Comparison of ENCODE assay signal across 10 cellular contexts in genomic region chr6:43630980-43631619, GRCh38. TPM values are rescaled to one million over a fixed set of nuclear protein-coding genes. Genes with fewer than 3 reads are reported as not detected.
DNase-seq lines count a peak whose midpoint lies in the region; ATAC-seq, FAIRE-seq and TF ChIP-seq lines count a peak whose summit lies in the region.
"Had no signal": no experiment of that assay in that cellular context is flagged by ENCODE, and none has a peak within 500 bp of the region (broad histone marks: within the 10 kb centered on the region; RNA-seq: fewer than 3 reads in every experiment).

No MANE protein-coding gene starts in this region.

- WGBS in tibial nerve, 2 donors = 93 to 96% methylated on average over 1 of the region's 1 CpG

- H3K9me3 Mint-ChIP-seq in activated CD4-positive, alpha-beta T cell treated with anti-CD3 and anti-CD28 coated beads, Interleukin-2, amount 10 ng/mL, durations not matched to agents 24 days and 14 days = no peaks in the 10 kb centered on the region
- H3K9me3 Mint-ChIP-seq in dendritic cell treated with granulocyte-macrophage colony-stimulating factor and Interleukin-4, amounts not matched to agents 40 ng/mL and 50 ng/mL, for 4 days = no peaks in the 10 kb centered on the region

- H3K36me3 Mint-ChIP-seq in activated CD4-positive, alpha-beta T cell treated with anti-CD3 and anti-CD28 coated beads, Interleukin-2, amount 10 ng/mL, durations not matched to agents 24 days and 14 days (ENCODE audit: low read depth) = peaks cover 15% of the 10 kb centered on the region
- H3K36me3 Mint-ChIP-seq in dendritic cell treated with granulocyte-macrophage colony-stimulating factor and Interleukin-4, amounts not matched to agents 40 ng/mL and 50 ng/mL, for 4 days (ENCODE audit: low read depth) = peaks cover 31% of the 10 kb centered on the region

- no peak for DNase-seq in activated CD4-positive, alpha-beta T cell treated with anti-CD3 and anti-CD28 coated beads, Interleukin-2, amount 10 ng/mL, durations not matched to agents 24 days and 14 days
- DNase-seq in activated CD4-positive, alpha-beta T cell treated with anti-CD3 and anti-CD28 coated beads for 4 hours = no peak
- DNase-seq in PC-9 (no peak), gastrocnemius medialis (no peak), tibial nerve (ENCODE audit: low spot score in 2 of 2) (no peak), urothelium cell line (ENCODE audit: low spot score) (no peak), DMS79 (lab: John Stamatoyannopoulos, UW) (no peak)
- DNase-seq: effector memory CD4-positive, alpha-beta T cell; NCI-H1436 treated with DMSO at 0.1 percent for 48 hours had no signal

- peaks cover 48% of the 10 kb centered on the region for H3K4me1 Mint-ChIP-seq in activated CD4-positive, alpha-beta T cell treated with anti-CD3 and anti-CD28 coated beads, Interleukin-2, amount 10 ng/mL, durations not matched to agents 24 days and 14 days
- H3K4me1 Mint-ChIP-seq in dendritic cell treated with granulocyte-macrophage colony-stimulating factor and Interleukin-4, amounts not matched to agents 40 ng/mL and 50 ng/mL, for 4 days (ENCODE audit: low read depth) = peaks cover 64% of the 10 kb centered on the region

- no peaks in the 10 kb centered on the region for H4K20me1 ChIP-seq in PC-9 (ENCODE audit: insufficient read depth)

- H3K4me2 ChIP-seq in PC-9 = peak overlapping the region; percentile 85

- no peak for ATAC-seq in gastrocnemius medialis

- no peak for FAIRE-seq in urothelium cell line (lab: Jason Lieb, UNC)

- in situ Hi-C loops in gastrocnemius medialis (cut with MboI; ENCODE audit: low sequenced_read_pairs in 4 of 4) = no loop called here

- no peak overlapping the region for H2AFZ ChIP-seq in PC-9

- H3K4me1 ChIP-seq in PC-9 (replicated peaks; ENCODE audit: insufficient read depth) = peaks cover 37% of the 10 kb centered on the region
- peaks cover 26 to 29% of the 10 kb centered on the region in 2 donors for H3K4me1 ChIP-seq in gastrocnemius medialis
- peaks cover 0 to 42% (median 12%) of the 10 kb centered on the region in 4 donors for H3K4me1 ChIP-seq in tibial nerve

- H3K27me3 Mint-ChIP-seq in activated CD4-positive, alpha-beta T cell treated with anti-CD3 and anti-CD28 coated beads, Interleukin-2, amount 10 ng/mL, durations not matched to agents 24 days and 14 days = no peaks in the 10 kb centered on the region
- H3K27me3 Mint-ChIP-seq in dendritic cell treated with granulocyte-macrophage colony-stimulating factor and Interleukin-4, amounts not matched to agents 40 ng/mL and 50 ng/mL, for 4 days = no peaks in the 10 kb centered on the region

- peak overlapping the region; percentile 79 for H3K27ac Mint-ChIP-seq in activated CD4-positive, alpha-beta T cell treated with anti-CD3 and anti-CD28 coated beads, Interleukin-2, amount 10 ng/mL, durations not matched to agents 24 days and 14 days
- peak overlapping the region; percentile 97 for H3K27ac Mint-ChIP-seq in dendritic cell treated with granulocyte-macrophage colony-stimulating factor and Interleukin-4, amounts not matched to agents 40 ng/mL and 50 ng/mL, for 4 days

- TF ChIP-seq CTCF in PC-9 (conservative IDR thresholded peaks at IDR 0.05) = no peak
- TF ChIP-seq CTCF in gastrocnemius medialis (IDR thresholded peaks at IDR 0.05 in 4 of 5, conservative IDR thresholded peaks at IDR 0.05 in 1 of 5) = no peak
- no peak for TF ChIP-seq CTCF in tibial nerve (IDR thresholded peaks at IDR 0.05)

- TF ChIP-seq POLR2A in gastrocnemius medialis (IDR thresholded peaks at IDR 0.05) = no peak
- no peak for TF ChIP-seq POLR2A in tibial nerve (IDR thresholded peaks at IDR 0.05)

- no peak for TF ChIP-seq EP300 in tibial nerve (IDR thresholded peaks at IDR 0.05)

- intact Hi-C loops in activated CD4-positive, alpha-beta T cell treated with anti-CD3 and anti-CD28 coated beads, Interleukin-2, amount 10 ng/mL, durations not matched to agents 24 days and 14 days (cut with micrococcal nuclease) = loop anchor here (10.0 kb wide), 1 partner anchor 444 kb away; no protein-coding TSS in a partner anchor
- intact Hi-C loops in PC-9 (cut with micrococcal nuclease; ENCODE audit: unreplicated experiment) (loop anchor here (2.0 to 5.0 kb wide), 2 partner anchors 36 to 140 kb away; partner anchors contain the start of gene VEGFA), gastrocnemius medialis (cut with DNase I; ENCODE audit: low total_unique reads) (no loop called here)
- intact Hi-C loops in dendritic cell treated with granulocyte-macrophage colony-stimulating factor and Interleukin-4, amounts not matched to agents 40 ng/mL and 50 ng/mL, for 4 days (cut with micrococcal nuclease) = no loop called here

- H3F3A ChIP-seq in PC-9 (ENCODE audit: insufficient read depth, low read depth) = peaks cover 47% of the 10 kb centered on the region

- peaks cover 28% of the 10 kb centered on the region for H3K79me2 ChIP-seq in PC-9 (ENCODE audit: low read depth)

- no peaks in the 10 kb centered on the region for H3K27me3 ChIP-seq in PC-9 (ENCODE audit: insufficient read depth, low read depth)
- H3K27me3 ChIP-seq in gastrocnemius medialis = no peaks in the 10 kb centered on the region
- H3K27me3 ChIP-seq in tibial nerve = no peaks in the 10 kb centered on the region

- peaks cover 7% of the 10 kb centered on the region; the same call in 1 of the 2 replicates for H3K36me3 ChIP-seq in PC-9 (ENCODE audit: low read depth)
- H3K36me3 ChIP-seq in gastrocnemius medialis = no peaks in the 10 kb centered on the region
- peaks cover 0 to 3% (median 0%) of the 10 kb centered on the region in 3 donors for H3K36me3 ChIP-seq in tibial nerve

- BruUV-seq in PC-9 (replicated peaks; lab: Mats Ljungman, UMichigan) = no TSS peak

- H3K9me2 ChIP-seq in PC-9 (ENCODE audit: insufficient read depth) = no peaks in the 10 kb centered on the region

- H3K4me3 Mint-ChIP-seq in activated CD4-positive, alpha-beta T cell treated with anti-CD3 and anti-CD28 coated beads, Interleukin-2, amount 10 ng/mL, durations not matched to agents 24 days and 14 days = peak overlapping the region; percentile 58
- H3K4me3 Mint-ChIP-seq in dendritic cell treated with granulocyte-macrophage colony-stimulating factor and Interleukin-4, amounts not matched to agents 40 ng/mL and 50 ng/mL, for 4 days = peak overlapping the region; percentile 23

- CTCF ChIA-PET in PC-9 (lab: Charles Lee) = no interaction called here

- H3K27ac ChIP-seq in PC-9 (peak overlapping the region; percentile 97), gastrocnemius medialis (peak overlapping the region; percentile 97 to 100 (median 100)), tibial nerve (peak overlapping the region in 2 of 4 donors; percentile 96 to 97)

- no peak overlapping the region for H3K4me3 ChIP-seq in PC-9
- no peak overlapping the region for H3K4me3 ChIP-seq in gastrocnemius medialis
- no peak overlapping the region for H3K4me3 ChIP-seq in tibial nerve

- no peaks in the 10 kb centered on the region for H3K9me3 ChIP-seq in PC-9 (ENCODE audit: insufficient read depth, low read depth)
- H3K9me3 ChIP-seq in gastrocnemius medialis = no peaks in the 10 kb centered on the region
- H3K9me3 ChIP-seq in tibial nerve = no peaks in the 10 kb centered on the region

- POLR2A ChIA-PET in PC-9 (lab: Charles Lee; ENCODE audit: unreplicated experiment) = interaction anchor here (0.5 kb wide), 1 partner anchor 624 kb away, joined by 3 read pairs; no protein-coding TSS in a partner anchor

RNA-seq across cellular contexts. Expression of gene GTPBP2, which starts 2.0 kb away (rescaled TPM):
- 69.4 and 70.3 TPM in 2 replicates for total RNA-seq in activated CD4-positive, alpha-beta T cell treated with anti-CD3 and anti-CD28 coated beads, Interleukin-2, amount 10 ng/mL, durations not matched to agents 24 days and 14 days
- 70.8 and 89.4 TPM in 2 replicates for total RNA-seq in PC-9 (2021)
- total RNA-seq in gastrocnemius medialis = 10 to 100 TPM; 25.0 to 39.4 (median 27.1) TPM
- 10 to 100 TPM; 33.2 to 58.5 (median 39.7) TPM for total RNA-seq in tibial nerve

RNA-seq across cellular contexts. Expression of gene MAD2L1BP, which starts 4.5 kb away (rescaled TPM):
- 36.3 and 40.2 TPM in 2 replicates for total RNA-seq in activated CD4-positive, alpha-beta T cell treated with anti-CD3 and anti-CD28 coated beads, Interleukin-2, amount 10 ng/mL, durations not matched to agents 24 days and 14 days
- total RNA-seq in PC-9 (2021) (23.6 and 25.7 TPM in 2 replicates), gastrocnemius medialis (10 to 100 TPM; 25.1 to 55.4 (median 25.2) TPM), tibial nerve (10 to 100 TPM; 16.3 to 36.9 (median 21.5) TPM)

RNA-seq across cellular contexts. Expression of gene RSPH9, which starts 13.7 kb away (rescaled TPM):
- not detected in 2 replicates for total RNA-seq in activated CD4-positive, alpha-beta T cell treated with anti-CD3 and anti-CD28 coated beads, Interleukin-2, amount 10 ng/mL, durations not matched to agents 24 days and 14 days
- total RNA-seq in PC-9 (2021) (not detected in 2 replicates), gastrocnemius medialis (under 1 TPM in 1 of 4 donors, not detected in 3; 0.09 TPM), tibial nerve (under 1 TPM in 3 of 4 donors, not detected in 1; 0.30 to 0.66 (median 0.63) TPM)

RNA-seq across cellular contexts. Expression of gene POLH, which starts 55.1 kb away (rescaled TPM):
- 34.2 and 37.9 TPM in 2 replicates for total RNA-seq in activated CD4-positive, alpha-beta T cell treated with anti-CD3 and anti-CD28 coated beads, Interleukin-2, amount 10 ng/mL, durations not matched to agents 24 days and 14 days
- total RNA-seq in PC-9 (2021) (21.0 and 39.3 TPM in 2 replicates), gastrocnemius medialis (1 to 10 TPM; 3.8 to 6.9 (median 5.3) TPM), tibial nerve (1 to 10 TPM; 6.0 to 9.2 (median 8.5) TPM)

RNA-seq across cellular contexts. Expression of gene XPO5, which starts 55.3 kb away (rescaled TPM):
- total RNA-seq in activated CD4-positive, alpha-beta T cell treated with anti-CD3 and anti-CD28 coated beads, Interleukin-2, amount 10 ng/mL, durations not matched to agents 24 days and 14 days = 143 and 145 TPM in 2 replicates
- 36.1 and 42.4 TPM in 2 replicates for total RNA-seq in PC-9 (2021)
- 10 to 100 TPM; 11.8 to 21.8 (median 16.6) TPM for total RNA-seq in gastrocnemius medialis
- 10 to 100 TPM; 12.5 to 38.3 (median 32.8) TPM for total RNA-seq in tibial nerve

Comparison
In these comparisons a context has a peak if more than half of its experiments do, and no peak if none do; other contexts are left out.
1. intact Hi-C loops: an anchor here in activated CD4-positive, alpha-beta T cell treated with anti-CD3 and anti-CD28 coated beads, Interleukin-2, amount 10 ng/mL, durations not matched to agents 24 days and 14 days (10.0 kb wide) and PC-9 (2.0 to 5.0 kb wide); none called in dendritic cell treated with granulocyte-macrophage colony-stimulating factor and Interleukin-4, amounts not matched to agents 40 ng/mL and 50 ng/mL, for 4 days and gastrocnemius medialis.